In genomic region chr9:99779277-99779676, GRCh38 we compare ENCODE assay signal across 2 cellular contexts.
TF ChIP-seq lines count a peak whose summit lies in the region.

No MANE protein-coding gene starts in this region.

TF ChIP-seq in SK-N-SH, 30 proteins besides CTCF, POLR2A, EP300 and RAD21:
- TF ChIP-seq, protein P1, sequence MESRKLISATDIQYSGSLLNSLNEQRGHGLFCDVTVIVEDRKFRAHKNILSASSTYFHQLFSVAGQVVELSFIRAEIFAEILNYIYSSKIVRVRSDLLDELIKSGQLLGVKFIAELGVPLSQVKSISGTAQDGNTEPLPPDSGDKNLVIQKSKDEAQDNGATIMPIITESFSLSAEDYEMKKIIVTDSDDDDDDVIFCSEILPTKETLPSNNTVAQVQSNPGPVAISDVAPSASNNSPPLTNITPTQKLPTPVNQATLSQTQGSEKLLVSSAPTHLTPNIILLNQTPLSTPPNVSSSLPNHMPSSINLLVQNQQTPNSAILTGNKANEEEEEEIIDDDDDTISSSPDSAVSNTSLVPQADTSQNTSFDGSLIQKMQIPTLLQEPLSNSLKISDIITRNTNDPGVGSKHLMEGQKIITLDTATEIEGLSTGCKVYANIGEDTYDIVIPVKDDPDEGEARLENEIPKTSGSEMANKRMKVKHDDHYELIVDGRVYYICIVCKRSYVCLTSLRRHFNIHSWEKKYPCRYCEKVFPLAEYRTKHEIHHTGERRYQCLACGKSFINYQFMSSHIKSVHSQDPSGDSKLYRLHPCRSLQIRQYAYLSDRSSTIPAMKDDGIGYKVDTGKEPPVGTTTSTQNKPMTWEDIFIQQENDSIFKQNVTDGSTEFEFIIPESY (IDR thresholded peaks at IDR 0.05; ENCODE audit: borderline replicate concordance, low read depth) = no peak
- TF ChIP-seq, protein P2, sequence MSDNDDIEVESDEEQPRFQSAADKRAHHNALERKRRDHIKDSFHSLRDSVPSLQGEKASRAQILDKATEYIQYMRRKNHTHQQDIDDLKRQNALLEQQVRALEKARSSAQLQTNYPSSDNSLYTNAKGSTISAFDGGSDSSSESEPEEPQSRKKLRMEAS (IDR thresholded peaks at IDR 0.05; ENCODE audit: low read depth) = no peak
- no peak for TF ChIP-seq JUND (IDR thresholded peaks at IDR 0.05)
- no peak for TF ChIP-seq TEAD4 (IDR thresholded peaks at IDR 0.05; ENCODE audit: borderline replicate concordance, insufficient read depth)
- no peak for TF ChIP-seq EZH2phosphoT487 (IDR thresholded peaks at IDR 0.05; ENCODE audit: borderline replicate concordance, low read depth)
- TF ChIP-seq FOXJ3 (CRISPR knock-in tag; IDR thresholded peaks at IDR 0.05) = no peak
- TF ChIP-seq GATA2 (CRISPR knock-in tag; IDR thresholded peaks at IDR 0.05) = no peak
- TF ChIP-seq, protein P3, sequence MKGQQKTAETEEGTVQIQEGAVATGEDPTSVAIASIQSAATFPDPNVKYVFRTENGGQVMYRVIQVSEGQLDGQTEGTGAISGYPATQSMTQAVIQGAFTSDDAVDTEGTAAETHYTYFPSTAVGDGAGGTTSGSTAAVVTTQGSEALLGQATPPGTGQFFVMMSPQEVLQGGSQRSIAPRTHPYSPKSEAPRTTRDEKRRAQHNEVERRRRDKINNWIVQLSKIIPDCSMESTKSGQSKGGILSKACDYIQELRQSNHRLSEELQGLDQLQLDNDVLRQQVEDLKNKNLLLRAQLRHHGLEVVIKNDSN (IDR thresholded peaks at IDR 0.05; ENCODE audit: borderline replicate concordance, low read depth) = no peak
- no peak for TF ChIP-seq TAF1 (IDR thresholded peaks at IDR 0.05; ENCODE audit: borderline replicate concordance, low read depth, low read length)
- no peak for TF ChIP-seq USF2 (IDR thresholded peaks at IDR 0.05; ENCODE audit: borderline replicate concordance, low read depth, low read length)
- TF ChIP-seq SIN3A (IDR thresholded peaks at IDR 0.05; ENCODE audit: borderline replicate concordance, low read depth, low read length) = no peak
- no peak for TF ChIP-seq FOSL2 (IDR thresholded peaks at IDR 0.05; ENCODE audit: borderline replicate concordance, low read depth)
- no peak for TF ChIP-seq MXI1 (IDR thresholded peaks at IDR 0.05; ENCODE audit: low read depth, low read length)
- no peak for TF ChIP-seq NFIC (IDR thresholded peaks at IDR 0.05; ENCODE audit: borderline replicate concordance)
- no peak for TF ChIP-seq FOXM1 (IDR thresholded peaks at IDR 0.05; ENCODE audit: low read depth)
- no peak for TF ChIP-seq CHD2 (IDR thresholded peaks at IDR 0.05; ENCODE audit: low read length, partially characterized antibody)
- TF ChIP-seq GABPA (IDR thresholded peaks at IDR 0.05; ENCODE audit: low read depth) = no peak

TF ChIP-seq in SK-N-SH treated with all-trans-retinoic acid at 6 μM for 48 hours, 23 proteins besides CTCF, POLR2A, EP300 and RAD21 (continued from another document):
- TF ChIP-seq, protein P4, sequence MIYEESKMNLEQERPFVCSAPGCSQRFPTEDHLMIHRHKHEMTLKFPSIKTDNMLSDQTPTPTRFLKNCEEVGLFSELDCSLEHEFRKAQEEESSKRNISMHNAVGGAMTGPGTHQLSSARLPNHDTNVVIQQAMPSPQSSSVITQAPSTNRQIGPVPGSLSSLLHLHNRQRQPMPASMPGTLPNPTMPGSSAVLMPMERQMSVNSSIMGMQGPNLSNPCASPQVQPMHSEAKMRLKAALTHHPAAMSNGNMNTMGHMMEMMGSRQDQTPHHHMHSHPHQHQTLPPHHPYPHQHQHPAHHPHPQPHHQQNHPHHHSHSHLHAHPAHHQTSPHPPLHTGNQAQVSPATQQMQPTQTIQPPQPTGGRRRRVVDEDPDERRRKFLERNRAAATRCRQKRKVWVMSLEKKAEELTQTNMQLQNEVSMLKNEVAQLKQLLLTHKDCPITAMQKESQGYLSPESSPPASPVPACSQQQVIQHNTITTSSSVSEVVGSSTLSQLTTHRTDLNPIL (CRISPR knock-in tag; IDR thresholded peaks at IDR 0.05; ENCODE audit: low read depth) = no peak
- no peak for TF ChIP-seq TOX (CRISPR knock-in tag; IDR thresholded peaks at IDR 0.05; ENCODE audit: borderline replicate concordance)
